In genomic region chr6:49300911-49301310, GRCh38 we compare ENCODE assay signal across 7 cellular contexts.
"Had no signal": no experiment of that assay in that cellular context is flagged by ENCODE, and none has a peak within 500 bp of the region (broad histone marks: within the 10 kb centered on the region; RNA-seq: fewer than 3 reads in every experiment).

No MANE protein-coding gene starts in this region.

- H2AFZ ChIP-seq: GM23338 had no signal

- FAIRE-seq: H1, H54, K562 had no signal

- H3K27ac ChIP-seq: HL-60 had no signal

- H3K4me2 ChIP-seq: GM23338 had no signal

- ATAC-seq: GM23338, K562 had no signal

- DNase-seq: H9, IMR-90 had no signal

- H3K4me3 ChIP-seq: GM23338, K562 had no signal
